28 cellular contexts compared by ENCODE assay signal in genomic region chr14:71475916-71476315, GRCh38.
DNase-seq lines count a peak whose midpoint lies in the region; ATAC-seq, FAIRE-seq and TF ChIP-seq lines count a peak whose summit lies in the region.
"Had no signal": no experiment of that assay in that cellular context is flagged by ENCODE, and none has a peak within 500 bp of the region (broad histone marks: within the 10 kb centered on the region; RNA-seq: fewer than 3 reads in every experiment).

No MANE protein-coding gene starts in this region.

- CTCF ChIA-PET in CD8-positive, alpha-beta T cell (lab: Charles Lee) = interaction anchor here (0.6 kb wide), 1 partner anchor 327 kb away, joined by 3 read pairs; no protein-coding TSS in a partner anchor

- no peak overlapping the region for H3K27ac ChIP-seq in CD8-positive, alpha-beta T cell (ENCODE audit: low read depth, low read length)
- H3K27ac ChIP-seq in tibial artery = no peak overlapping the region
- no peak overlapping the region for H3K27ac ChIP-seq in gastroesophageal sphincter
- H3K27ac ChIP-seq in ascending aorta = no peak overlapping the region
- H3K27ac ChIP-seq: BLaER1, colonic mucosa, epithelial cell of prostate, HL-60, skin epidermis, upper lobe of right lung had no signal

- no peak for TF ChIP-seq EP300 in gastroesophageal sphincter (IDR thresholded peaks at IDR 0.05)

- no peaks in the 10 kb centered on the region for H3K36me3 ChIP-seq in CD8-positive, alpha-beta T cell (ENCODE audit: insufficient read depth, low read length)
- H3K36me3 ChIP-seq in tibial artery = no peaks in the 10 kb centered on the region
- H3K36me3 ChIP-seq in gastroesophageal sphincter = no peaks in the 10 kb centered on the region
- no peaks in the 10 kb centered on the region for H3K36me3 ChIP-seq in ascending aorta
- H3K36me3 ChIP-seq: BLaER1, colonic mucosa, upper lobe of right lung had no signal

- H3K4me3 ChIP-seq in CD8-positive, alpha-beta T cell (ENCODE audit: low read depth, low read length) = no peak overlapping the region
- no peak overlapping the region for H3K4me3 ChIP-seq in tibial artery
- no peak overlapping the region for H3K4me3 ChIP-seq in gastroesophageal sphincter
- no peak overlapping the region for H3K4me3 ChIP-seq in ascending aorta
- H3K4me3 ChIP-seq: BLaER1, colonic mucosa, skin epidermis, upper lobe of right lung had no signal

- TF ChIP-seq POLR2A in GM12892 (IDR thresholded peaks at IDR 0.05; ENCODE audit: low read depth, low read length) (no peak), gastroesophageal sphincter (IDR thresholded peaks at IDR 0.05) (no peak)

- no peaks in the 10 kb centered on the region for H3K9me3 ChIP-seq in CD8-positive, alpha-beta T cell (ENCODE audit: low read length)
- no peaks in the 10 kb centered on the region for H3K9me3 ChIP-seq in tibial artery
- H3K9me3 ChIP-seq in gastroesophageal sphincter = no peaks in the 10 kb centered on the region
- no peaks in the 10 kb centered on the region for H3K9me3 ChIP-seq in ascending aorta
- H3K9me3 ChIP-seq: BLaER1, colonic mucosa, upper lobe of right lung had no signal

- ATAC-seq in CD8-positive, alpha-beta T cell = peak; percentile 59
- no peak for ATAC-seq in gastroesophageal sphincter
- ATAC-seq: natural killer cell, upper lobe of right lung had no signal

- no peak overlapping the region for H3K4me3 Mint-ChIP-seq in CD8-positive, alpha-beta T cell
- H3K4me3 Mint-ChIP-seq: activated CD4-positive, alpha-beta memory T cell treated with anti-CD3 and anti-CD28 coated beads, Interleukin-2, amount 10 ng/mL, durations not matched to agents 7 days and 5 days; natural killer cell; T-cell had no signal

- no peaks in the 10 kb centered on the region for H3K9me3 Mint-ChIP-seq in CD8-positive, alpha-beta T cell
- H3K9me3 Mint-ChIP-seq: activated CD4-positive, alpha-beta memory T cell treated with anti-CD3 and anti-CD28 coated beads, Interleukin-2, amount 10 ng/mL, durations not matched to agents 7 days and 5 days; natural killer cell; T-cell had no signal

- no peak overlapping the region for H3K27ac Mint-ChIP-seq in CD8-positive, alpha-beta T cell
- H3K27ac Mint-ChIP-seq: activated CD4-positive, alpha-beta memory T cell treated with anti-CD3 and anti-CD28 coated beads, Interleukin-2, amount 10 ng/mL, durations not matched to agents 7 days and 5 days; natural killer cell; T-cell had no signal

- no peak for DNase-seq in CD8-positive, alpha-beta T cell
- DNase-seq in GM12892 (ENCODE audit: insufficient read length) (no peak), SHP77 treated with DMSO at 0.1 percent for 48 hours (lab: John Stamatoyannopoulos, UW) (peak; percentile 21), myocyte (ENCODE audit: low read depth) (peak; percentile 33), NK-92 (lab: John Stamatoyannopoulos, UW; ENCODE audit: unreplicated experiment) (no peak), tibial artery (no peak), ascending aorta (ENCODE audit: low spot score in 2 of 2) (no peak)
- DNase-seq: activated CD4-positive, alpha-beta memory T cell treated with anti-CD3 and anti-CD28 coated beads, Interleukin-2, amount 10 ng/mL, durations not matched to agents 7 days and 5 days; activated CD4-positive, CD25-positive, alpha-beta regulatory T cell; activated naive CD4-positive, alpha-beta T cell treated with Interleukin-2 at 50 U/mL for 16 hours; colonic mucosa; COR-L47; DMS79; effector CD8-positive, alpha-beta T cell; GF-D8; kidney; midbrain; natural killer cell; NCI-H1048; NCI-H1694 treated with DMSO at 0.1 percent for 48 hours; NCI-H226; T-cell; upper lobe of right lung had no signal

- TF ChIP-seq CTCF in CD8-positive, alpha-beta T cell (IDR thresholded peaks at IDR 0.05) = no peak
- TF ChIP-seq CTCF in tibial artery (IDR thresholded peaks at IDR 0.05) = no peak
- TF ChIP-seq CTCF in gastroesophageal sphincter (IDR thresholded peaks at IDR 0.05) = no peak
- TF ChIP-seq CTCF in ascending aorta (IDR thresholded peaks at IDR 0.05) = no peak

- H3K4me1 ChIP-seq in CD8-positive, alpha-beta T cell (ENCODE audit: insufficient read depth, low read length) = peaks cover 6% of the 10 kb centered on the region
- H3K4me1 ChIP-seq in tibial artery = peaks cover 0 to 41% (median 11%) of the 10 kb centered on the region in 4 donors
- H3K4me1 ChIP-seq in gastroesophageal sphincter = peaks cover 0 to 37% (median 0%) of the 10 kb centered on the region in 3 donors
- H3K4me1 ChIP-seq in ascending aorta = no peaks in the 10 kb centered on the region
- H3K4me1 ChIP-seq: colonic mucosa, upper lobe of right lung had no signal

- intact Hi-C loops in CD8-positive, alpha-beta T cell (cut with DNase I, micrococcal nuclease) = no loop called here
- intact Hi-C loops in tibial artery (cut with DNase I; ENCODE audit: low total_unique reads) (no loop called here), ascending aorta (cut with DNase I) (no loop called here)

- 27 to 53% methylated on average over 4 of the region's 5 CpGs for WGBS in gastroesophageal sphincter (ENCODE audit: low coverage in 1 of 2), 2 donors

- peak; percentile 42 for FAIRE-seq in GM12892 (lab: Jason Lieb, UNC)
- FAIRE-seq: kidney had no signal

- peaks cover 2% of the 10 kb centered on the region for H3K36me3 Mint-ChIP-seq in CD8-positive, alpha-beta T cell
- H3K36me3 Mint-ChIP-seq: natural killer cell, T-cell had no signal

- H3K27me3 ChIP-seq in CD8-positive, alpha-beta T cell (ENCODE audit: insufficient read depth, low read length) = no peaks in the 10 kb centered on the region
- H3K27me3 ChIP-seq in tibial artery (no peaks in the 10 kb centered on the region), gastroesophageal sphincter (no peaks in the 10 kb centered on the region), ascending aorta (no peaks in the 10 kb centered on the region)
- H3K27me3 ChIP-seq: BLaER1, colonic mucosa, upper lobe of right lung had no signal

- no peaks in the 10 kb centered on the region for H3K27me3 Mint-ChIP-seq in CD8-positive, alpha-beta T cell (ENCODE audit: low read depth)
- H3K27me3 Mint-ChIP-seq: activated CD4-positive, alpha-beta memory T cell treated with anti-CD3 and anti-CD28 coated beads, Interleukin-2, amount 10 ng/mL, durations not matched to agents 7 days and 5 days; T-cell had no signal

- H3K4me1 Mint-ChIP-seq in CD8-positive, alpha-beta T cell (ENCODE audit: low read depth) = peaks cover 50% of the 10 kb centered on the region

- POLR2A ChIA-PET in CD8-positive, alpha-beta T cell (lab: Charles Lee) = no interaction called here

Comparison
In these comparisons a context has a peak if more than half of its experiments do, and no peak if none do; other contexts are left out.
1. DNase-seq: peak in SHP77 treated with DMSO at 0.1 percent for 48 hours (single experiment) and myocyte (single experiment); none in CD8-positive, alpha-beta T cell (0 of 7), GM12892 (single experiment), NK-92 (single experiment), tibial artery (0 of 2) and ascending aorta (0 of 2).